1 cellular context compared by ENCODE assay signal in genomic region chr11:125372911-125373310, GRCh38.
TF ChIP-seq lines count a peak whose summit lies in the region.

No MANE protein-coding gene starts in this region.

TF ChIP-seq in H1, 55 proteins besides CTCF, POLR2A, EP300 and RAD21 (continued from another document):
- TF ChIP-seq MAFK (IDR thresholded peaks at IDR 0.05; ENCODE audit: low read depth, low read length) (no peak), RXRA (IDR thresholded peaks at IDR 0.05; ENCODE audit: insufficient read depth, low read depth, low read length) (no peak), CREB1 (IDR thresholded peaks at IDR 0.05) (no peak), CHD1 (IDR thresholded peaks at IDR 0.05; ENCODE audit: low read depth, low read length) (no peak), TAF1 (IDR thresholded peaks at IDR 0.05; ENCODE audit: low read depth, low read length) (no peak), E2F6 (IDR thresholded peaks at IDR 0.05) (no peak), GABPA (IDR thresholded peaks at IDR 0.05; ENCODE audit: borderline replicate concordance, insufficient read depth, low read length) (no peak), SAP30 (IDR thresholded peaks at IDR 0.05; ENCODE audit: insufficient read depth, insufficient replicate concordance, low read length) (no peak), ATF3 (IDR thresholded peaks at IDR 0.05; ENCODE audit: insufficient read depth, low read depth, low read length) (no peak), TEAD4 (IDR thresholded peaks at IDR 0.05; ENCODE audit: low read depth, low read length) (no peak), CEBPB (IDR thresholded peaks at IDR 0.05; ENCODE audit: low read depth, low read length) (no peak), NANOG (IDR thresholded peaks at IDR 0.05; ENCODE audit: insufficient read depth, low read depth, low read length, poor library complexity, severe bottlenecking) (no peak), HDAC6 (IDR thresholded peaks at IDR 0.05; ENCODE audit: low read depth, low read length) (no peak), BACH1 (IDR thresholded peaks at IDR 0.05; ENCODE audit: low read length) (no peak), KDM1A (IDR thresholded peaks at IDR 0.05; ENCODE audit: borderline replicate concordance, low read length) (no peak), CHD2 (IDR thresholded peaks at IDR 0.05; ENCODE audit: low read length) (no peak), SRF (IDR thresholded peaks at IDR 0.05; ENCODE audit: low read depth, low read length) (no peak)
TF ChIP-seq in H1: peak in this region for 0.
